7 cellular contexts compared by ENCODE assay signal in genomic region chr15:66393037-66393436, GRCh38. TPM values are rescaled to one million over a fixed set of nuclear protein-coding genes. Genes with fewer than 3 reads are reported as not detected.
DNase-seq lines count a peak whose midpoint lies in the region; ATAC-seq and TF ChIP-seq lines count a peak whose summit lies in the region.
"Not testable (repeated sequence)": the region's sequence is repeated elsewhere in the genome, so short reads cannot be mapped to it uniquely, and the experiment has no call there.

No MANE protein-coding gene starts in this region.

- CTCF ChIA-PET in CD4-positive, alpha-beta memory T cell (lab: Charles Lee; ENCODE audit: partially characterized antibody) = interaction anchor here (2.8 kb wide), 1 partner anchor 105 kb away, joined by 10 read pairs; the partner anchor contains the start of gene SNAPC5
- CTCF ChIA-PET in activated CD4-positive, alpha-beta T cell treated with anti-CD3 and anti-CD28 coated beads, Interleukin-2, amount 10 ng/mL, durations not matched to agents 7 days and 5 days (lab: Charles Lee) = interaction anchor here (0.7 kb wide), 1 partner anchor 97 kb away, joined by 3 read pairs; no protein-coding TSS in a partner anchor
- CTCF ChIA-PET in naive thymus-derived CD4-positive, alpha-beta T cell (lab: Charles Lee) = interaction anchor here (0.6 to 1.4 kb wide), 2 partner anchors 79 to 112 kb away, joined by 3 to 4 read pairs; partner anchors contain the start of genes RPL4 and ZWILCH

- H3K36me3 ChIP-seq in CD4-positive, alpha-beta memory T cell (ENCODE audit: insufficient read depth, low read length); Loucy (ENCODE audit: insufficient read depth, low read length); naive thymus-derived CD4-positive, alpha-beta T cell (ENCODE audit: control insufficient read depth in 2 of 3, insufficient read depth in 3 of 3, low read length in 3 of 3); subcutaneous abdominal adipose tissue (ENCODE audit: control insufficient read depth in 5 of 5, insufficient read depth in 5 of 5, low read length in 5 of 5): not testable (repeated sequence)

- not testable (repeated sequence) for H3K27me3 Mint-ChIP-seq in CD4-positive, alpha-beta memory T cell; activated CD4-positive, alpha-beta T cell treated with anti-CD3 and anti-CD28 coated beads, Interleukin-2, amount 10 ng/mL, durations not matched to agents 7 days and 5 days; activated naive CD8-positive, alpha-beta T cell treated with anti-CD3 and anti-CD28 coated beads, Interleukin-2, amount 10 ng/mL, durations not matched to agents 7 days and 5 days; dendritic cell treated with granulocyte-macrophage colony-stimulating factor and Interleukin-4, amounts not matched to agents 40 ng/mL and 50 ng/mL, for 4 days; naive thymus-derived CD4-positive, alpha-beta T cell

- TF ChIP-seq CTCF in Loucy (conservative IDR thresholded peaks at IDR 0.05; ENCODE audit: low read length) = not testable (repeated sequence)

- H3K9ac ChIP-seq in Loucy (ENCODE audit: low read depth, low read length, poor library complexity, severe bottlenecking); subcutaneous abdominal adipose tissue (ENCODE audit: low read length in 5 of 5): not testable (repeated sequence)

- H3K27ac ChIP-seq in CD4-positive, alpha-beta memory T cell (ENCODE audit: low read depth, low read length) = not testable (repeated sequence)
- H3K27ac ChIP-seq in naive thymus-derived CD4-positive, alpha-beta T cell (ENCODE audit: low read depth, low read length) = peak overlapping the region; percentile 35
- peak overlapping the region; percentile 15 for H3K27ac ChIP-seq in subcutaneous abdominal adipose tissue (ENCODE audit: low read depth, low read length)

- peaks cover 89% of the 10 kb centered on the region for H3K4me1 ChIP-seq in CD4-positive, alpha-beta memory T cell (ENCODE audit: insufficient read depth, low read length)
- H3K4me1 ChIP-seq in Loucy (ENCODE audit: insufficient read depth, low read length, poor library complexity, severe bottlenecking) = peaks cover 59% of the 10 kb centered on the region
- H3K4me1 ChIP-seq in naive thymus-derived CD4-positive, alpha-beta T cell (ENCODE audit: control insufficient read depth in 2 of 2, insufficient read depth in 2 of 2, low read length in 2 of 2) = peaks cover 65 to 79% of the 10 kb centered on the region in 2 donors
- peaks cover 3 to 49% (median 43%) of the 10 kb centered on the region in 5 donors for H3K4me1 ChIP-seq in subcutaneous abdominal adipose tissue (ENCODE audit: control insufficient read depth in 5 of 5, insufficient read depth in 5 of 5, low read length in 5 of 5)

- intact Hi-C loops in CD4-positive, alpha-beta memory T cell (cut with micrococcal nuclease); naive thymus-derived CD4-positive, alpha-beta T cell (cut with micrococcal nuclease): not testable (repeated sequence)
- intact Hi-C loops in dendritic cell treated with granulocyte-macrophage colony-stimulating factor and Interleukin-4, amounts not matched to agents 40 ng/mL and 50 ng/mL, for 4 days (cut with micrococcal nuclease) = loop anchor here (5.0 kb wide), 1 partner anchor 34 kb away; no protein-coding TSS in a partner anchor

- H3K79me2 ChIP-seq in Loucy (ENCODE audit: insufficient read depth, low read length) = peaks cover 96% of the 10 kb centered on the region

- peaks cover 62 to 91% (median 75%) of the 10 kb centered on the region in 4 donors for H3K4me1 Mint-ChIP-seq in CD4-positive, alpha-beta memory T cell
- peaks cover 79% of the 10 kb centered on the region for H3K4me1 Mint-ChIP-seq in activated CD4-positive, alpha-beta T cell treated with anti-CD3 and anti-CD28 coated beads, Interleukin-2, amount 10 ng/mL, durations not matched to agents 7 days and 5 days
- peaks cover 62% of the 10 kb centered on the region for H3K4me1 Mint-ChIP-seq in activated naive CD8-positive, alpha-beta T cell treated with anti-CD3 and anti-CD28 coated beads, Interleukin-2, amount 10 ng/mL, durations not matched to agents 7 days and 5 days
- peaks cover 89% of the 10 kb centered on the region for H3K4me1 Mint-ChIP-seq in dendritic cell treated with granulocyte-macrophage colony-stimulating factor and Interleukin-4, amounts not matched to agents 40 ng/mL and 50 ng/mL, for 4 days (ENCODE audit: low read depth)
- peaks cover 69 to 95% (median 87%) of the 10 kb centered on the region in 7 donors for H3K4me1 Mint-ChIP-seq in naive thymus-derived CD4-positive, alpha-beta T cell

- not testable (repeated sequence) for ATAC-seq in activated naive CD8-positive, alpha-beta T cell treated with anti-CD3 and anti-CD28 coated beads, Interleukin-2, amount 10 ng/mL, durations not matched to agents 7 days and 5 days (ENCODE audit: low read depth); naive thymus-derived CD4-positive, alpha-beta T cell

- peaks cover 10 to 11% of the 10 kb centered on the region in 2 donors for H3K36me3 Mint-ChIP-seq in CD4-positive, alpha-beta memory T cell
- H3K36me3 Mint-ChIP-seq in activated CD4-positive, alpha-beta T cell treated with anti-CD3 and anti-CD28 coated beads, Interleukin-2, amount 10 ng/mL, durations not matched to agents 7 days and 5 days (ENCODE audit: low read depth) = peaks cover 49% of the 10 kb centered on the region
- peaks cover 52% of the 10 kb centered on the region for H3K36me3 Mint-ChIP-seq in activated naive CD8-positive, alpha-beta T cell treated with anti-CD3 and anti-CD28 coated beads, Interleukin-2, amount 10 ng/mL, durations not matched to agents 7 days and 5 days
- H3K36me3 Mint-ChIP-seq in dendritic cell treated with granulocyte-macrophage colony-stimulating factor and Interleukin-4, amounts not matched to agents 40 ng/mL and 50 ng/mL, for 4 days (ENCODE audit: low read depth) = peaks cover 60% of the 10 kb centered on the region
- H3K36me3 Mint-ChIP-seq in naive thymus-derived CD4-positive, alpha-beta T cell = peaks cover 0 to 37% (median 6%) of the 10 kb centered on the region in 5 donors

- H3K9me3 Mint-ChIP-seq in CD4-positive, alpha-beta memory T cell; activated CD4-positive, alpha-beta T cell treated with anti-CD3 and anti-CD28 coated beads, Interleukin-2, amount 10 ng/mL, durations not matched to agents 7 days and 5 days; activated naive CD8-positive, alpha-beta T cell treated with anti-CD3 and anti-CD28 coated beads, Interleukin-2, amount 10 ng/mL, durations not matched to agents 7 days and 5 days; dendritic cell treated with granulocyte-macrophage colony-stimulating factor and Interleukin-4, amounts not matched to agents 40 ng/mL and 50 ng/mL, for 4 days; naive thymus-derived CD4-positive, alpha-beta T cell: not testable (repeated sequence)

- H3K4me3 Mint-ChIP-seq in CD4-positive, alpha-beta memory T cell = peak overlapping the region in 3 of 8 donors; percentile 5 to 69 (median 55)
- not testable (repeated sequence) for H3K4me3 Mint-ChIP-seq in activated CD4-positive, alpha-beta T cell treated with anti-CD3 and anti-CD28 coated beads, Interleukin-2, amount 10 ng/mL, durations not matched to agents 7 days and 5 days; activated naive CD8-positive, alpha-beta T cell treated with anti-CD3 and anti-CD28 coated beads, Interleukin-2, amount 10 ng/mL, durations not matched to agents 7 days and 5 days; dendritic cell treated with granulocyte-macrophage colony-stimulating factor and Interleukin-4, amounts not matched to agents 40 ng/mL and 50 ng/mL, for 4 days
- peak overlapping the region in 7 of 10 donors; percentile 16 to 68 (median 34) for H3K4me3 Mint-ChIP-seq in naive thymus-derived CD4-positive, alpha-beta T cell

- H2AFZ ChIP-seq in Loucy (ENCODE audit: low read length) = not testable (repeated sequence)

- not testable (repeated sequence) for H3K4me3 ChIP-seq in CD4-positive, alpha-beta memory T cell (ENCODE audit: low read length in 2 of 2); naive thymus-derived CD4-positive, alpha-beta T cell (ENCODE audit: low read length); subcutaneous abdominal adipose tissue (ENCODE audit: low read depth in 1 of 5, low read length in 5 of 5)
- peak overlapping the region; percentile 7 for H3K4me3 ChIP-seq in Loucy (ENCODE audit: low read length, poor library complexity, severe bottlenecking)

- peaks cover 51% of the 10 kb centered on the region for H4K20me1 ChIP-seq in Loucy (ENCODE audit: insufficient read depth, low read length, poor library complexity, severe bottlenecking)

- POLR2A ChIA-PET in CD4-positive, alpha-beta memory T cell (lab: Charles Lee; ENCODE audit: partially characterized antibody) = interaction anchor here (9.0 kb wide), 1 partner anchor 106 kb away, joined by 119 read pairs; the partner anchor contains the start of gene SNAPC5
- POLR2A ChIA-PET in activated CD4-positive, alpha-beta T cell treated with anti-CD3 and anti-CD28 coated beads, Interleukin-2, amount 10 ng/mL, durations not matched to agents 7 days and 5 days (lab: Charles Lee) = not testable (repeated sequence)
- POLR2A ChIA-PET in activated naive CD8-positive, alpha-beta T cell treated with anti-CD3 and anti-CD28 coated beads, Interleukin-2, amount 10 ng/mL, durations not matched to agents 7 days and 5 days (lab: Charles Lee) = interaction anchor here (0.8 kb wide), 1 partner anchor 10 kb away, joined by 6 read pairs; no protein-coding TSS in a partner anchor
- POLR2A ChIA-PET in naive thymus-derived CD4-positive, alpha-beta T cell (lab: Charles Lee) = interaction anchor here (1.6 kb wide), 1 partner anchor 12 kb away, joined by 5 read pairs; no protein-coding TSS in a partner anchor

- H3K9me2 ChIP-seq in Loucy (replicated peaks; ENCODE audit: low read depth, low read length) = not testable (repeated sequence)

- not testable (repeated sequence) for H3F3A ChIP-seq in Loucy (ENCODE audit: low read depth)

- not testable (repeated sequence) for H3K9me3 ChIP-seq in CD4-positive, alpha-beta memory T cell (ENCODE audit: control insufficient read depth in 1 of 2, low read length in 2 of 2); Loucy (ENCODE audit: insufficient read depth, low read depth, low read length); naive thymus-derived CD4-positive, alpha-beta T cell (ENCODE audit: control insufficient read depth in 2 of 3, low read length in 3 of 3); subcutaneous abdominal adipose tissue (ENCODE audit: control insufficient read depth in 5 of 5, low read length in 5 of 5)

- peak overlapping the region; percentile 21 for H3K4me2 ChIP-seq in Loucy (ENCODE audit: low read depth, low read length, poor library complexity, severe bottlenecking)

- H3K27me3 ChIP-seq in CD4-positive, alpha-beta memory T cell (ENCODE audit: insufficient read depth, low read length); Loucy (ENCODE audit: insufficient read depth, low read length, poor library complexity, severe bottlenecking); naive thymus-derived CD4-positive, alpha-beta T cell (ENCODE audit: control insufficient read depth in 2 of 2, insufficient read depth in 2 of 2, low read length in 2 of 2); subcutaneous abdominal adipose tissue (ENCODE audit: control insufficient read depth in 5 of 5, insufficient read depth in 4 of 5, low read length in 5 of 5): not testable (repeated sequence)

- not testable (repeated sequence) for DNase-seq in CD4-positive, alpha-beta memory T cell; activated CD4-positive, alpha-beta T cell treated with anti-CD3 and anti-CD28 coated beads, Interleukin-2, amount 10 ng/mL, durations not matched to agents 7 days and 5 days; activated naive CD8-positive, alpha-beta T cell treated with anti-CD3 and anti-CD28 coated beads, Interleukin-2, amount 10 ng/mL, durations not matched to agents 7 days and 5 days; naive thymus-derived CD4-positive, alpha-beta T cell

- H3K27ac Mint-ChIP-seq in CD4-positive, alpha-beta memory T cell = peak overlapping the region; percentile 55 to 96 (median 81)
- peak overlapping the region; percentile 50 for H3K27ac Mint-ChIP-seq in activated CD4-positive, alpha-beta T cell treated with anti-CD3 and anti-CD28 coated beads, Interleukin-2, amount 10 ng/mL, durations not matched to agents 7 days and 5 days
- peak overlapping the region; percentile 56 for H3K27ac Mint-ChIP-seq in activated naive CD8-positive, alpha-beta T cell treated with anti-CD3 and anti-CD28 coated beads, Interleukin-2, amount 10 ng/mL, durations not matched to agents 7 days and 5 days
- H3K27ac Mint-ChIP-seq in dendritic cell treated with granulocyte-macrophage colony-stimulating factor and Interleukin-4, amounts not matched to agents 40 ng/mL and 50 ng/mL, for 4 days = peak overlapping the region; percentile 32
- H3K27ac Mint-ChIP-seq in naive thymus-derived CD4-positive, alpha-beta T cell = peak overlapping the region; percentile 46 to 91 (median 84)

RNA-seq across cellular contexts. Expression of gene MAP2K1, which starts 6.3 kb away (rescaled TPM):
- total RNA-seq in CD4-positive, alpha-beta memory T cell = 10 to 100 TPM; 54.0 to 54.9 TPM
- polyA plus RNA-seq in CD4-positive, alpha-beta memory T cell = 10 to 100 TPM; 44.9 to 71.2 TPM
- total RNA-seq in activated CD4-positive, alpha-beta T cell treated with anti-CD3 and anti-CD28 coated beads, Interleukin-2, amount 10 ng/mL, durations not matched to agents 7 days and 5 days = 10 to 100 TPM; 72.1 to 83.0 TPM
- 10 to 100 TPM; 95.0 to 96.5 TPM for total RNA-seq in activated naive CD8-positive, alpha-beta T cell treated with anti-CD3 and anti-CD28 coated beads, Interleukin-2, amount 10 ng/mL, durations not matched to agents 7 days and 5 days
- total RNA-seq in naive thymus-derived CD4-positive, alpha-beta T cell = 10 to 100 TPM; 37.7 to 97.2 (median 47.5) TPM
- polyA plus RNA-seq in naive thymus-derived CD4-positive, alpha-beta T cell = 10 to 100 TPM; 37.2 to 45.0 TPM

RNA-seq across cellular contexts. Expression of gene TIPIN, which starts 36.6 kb away (rescaled TPM):
- total RNA-seq in CD4-positive, alpha-beta memory T cell = 1 to 10 TPM; 5.9 to 9.0 TPM
- polyA plus RNA-seq in CD4-positive, alpha-beta memory T cell = 1 to 10 TPM; 5.0 to 6.9 TPM
- total RNA-seq in activated CD4-positive, alpha-beta T cell treated with anti-CD3 and anti-CD28 coated beads, Interleukin-2, amount 10 ng/mL, durations not matched to agents 7 days and 5 days = 10 to 100 TPM; 25.0 to 28.0 TPM
- total RNA-seq in activated naive CD8-positive, alpha-beta T cell treated with anti-CD3 and anti-CD28 coated beads, Interleukin-2, amount 10 ng/mL, durations not matched to agents 7 days and 5 days = 10 to 100 TPM; 29.5 to 31.3 TPM
- total RNA-seq in naive thymus-derived CD4-positive, alpha-beta T cell = 10 to 100 TPM in 2 of 5 experiments, 1 to 10 TPM in 3; 3.8 to 28.2 (median 9.9) TPM
- polyA plus RNA-seq in naive thymus-derived CD4-positive, alpha-beta T cell = 10 to 100 TPM in 1 of 2 donors, 1 to 10 TPM in 1; 6.1 to 11.1 TPM

Comparison
In these comparisons a context has a peak if more than half of its experiments do, and no peak if none do; other contexts are left out.
1. H3K27ac Mint-ChIP-seq: peak in every context shown above with its lines; median percentile 84 in naive thymus-derived CD4-positive, alpha-beta T cell; 81 in CD4-positive, alpha-beta memory T cell; 56 in activated naive CD8-positive, alpha-beta T cell treated with anti-CD3 and anti-CD28 coated beads, Interleukin-2, amount 10 ng/mL, durations not matched to agents 7 days and 5 days; 50 in activated CD4-positive, alpha-beta T cell treated with anti-CD3 and anti-CD28 coated beads, Interleukin-2, amount 10 ng/mL, durations not matched to agents 7 days and 5 days; 32 in dendritic cell treated with granulocyte-macrophage colony-stimulating factor and Interleukin-4, amounts not matched to agents 40 ng/mL and 50 ng/mL, for 4 days.